1 cellular context compared by ENCODE assay signal in the genomic region with DNA sequence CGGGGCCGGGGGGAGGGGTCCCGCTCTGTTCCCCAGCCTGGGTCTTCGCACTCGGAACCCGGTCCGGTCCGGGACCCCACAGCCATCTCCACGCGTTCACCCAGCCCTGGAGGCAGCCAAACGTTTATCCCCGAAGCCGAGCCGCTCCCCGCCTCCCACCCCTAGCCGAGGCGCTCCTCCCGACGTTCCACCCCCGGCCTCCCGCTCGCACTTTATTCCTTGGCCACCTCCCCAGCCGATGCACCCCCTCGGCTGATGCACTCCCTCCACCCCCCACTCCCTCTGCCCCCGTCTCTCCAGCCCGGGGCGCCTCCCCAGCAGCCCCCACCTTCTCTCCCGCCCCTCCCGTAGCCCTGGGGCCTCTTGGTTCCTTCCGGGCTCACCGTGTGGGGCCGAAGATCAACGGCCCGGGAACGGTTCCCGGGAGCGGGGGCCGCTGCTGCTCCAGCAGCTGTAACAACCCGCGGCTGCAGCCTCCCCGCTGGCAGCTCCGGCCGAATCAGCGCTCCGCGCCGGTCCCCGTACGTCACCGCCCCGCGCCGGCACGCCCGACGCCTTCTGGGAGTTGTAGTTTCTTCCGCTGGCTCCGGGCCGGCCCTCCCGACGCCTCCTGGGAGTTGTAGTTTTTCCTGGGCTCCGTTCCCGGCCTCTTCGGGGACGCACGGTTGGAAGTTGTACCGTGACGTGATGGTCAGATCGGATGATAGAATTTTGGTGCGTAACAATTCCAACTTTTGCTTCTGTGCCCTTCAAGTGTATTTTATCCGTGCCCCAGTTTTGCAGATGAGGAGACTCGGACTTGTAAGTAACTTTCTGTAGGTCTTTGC.
TF ChIP-seq lines count a peak whose summit lies in the region.

A gene with protein sequence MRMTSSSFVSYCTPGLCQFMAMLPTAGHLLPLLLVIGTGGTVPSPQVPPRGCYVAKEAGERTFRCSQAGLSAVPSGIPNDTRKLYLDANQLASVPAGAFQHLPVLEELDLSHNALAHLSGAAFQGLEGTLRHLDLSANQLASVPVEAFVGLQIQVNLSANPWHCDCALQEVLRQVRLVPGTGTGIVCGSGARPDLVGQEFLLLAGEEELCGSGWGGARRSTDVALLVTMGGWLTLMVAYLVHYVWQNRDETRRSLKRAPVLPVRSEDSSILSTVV (plus strand): TSS at position 632 of the 827 bp plus-strand sequence. CDS start 13,792 bp downstream, outside the sequence.
A gene with protein sequence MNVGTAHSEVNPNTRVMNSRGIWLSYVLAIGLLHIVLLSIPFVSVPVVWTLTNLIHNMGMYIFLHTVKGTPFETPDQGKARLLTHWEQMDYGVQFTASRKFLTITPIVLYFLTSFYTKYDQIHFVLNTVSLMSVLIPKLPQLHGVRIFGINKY (minus strand): TSS at position 501 of the 827 bp plus-strand sequence. CDS start 3,398 bp downstream, outside the sequence.

TF ChIP-seq in HEK293, 187 proteins besides CTCF, POLR2A, EP300 and RAD21 (continued from another document):
- TF ChIP-seq KLF7 (tag by site-specific recombination; IDR thresholded peaks at IDR 0.05; ENCODE audit: borderline replicate concordance) (no peak), ZNF791 (tag by site-specific recombination; IDR thresholded peaks at IDR 0.05) (no peak), ZNF211 (tag by site-specific recombination; IDR thresholded peaks at IDR 0.05; ENCODE audit: low read depth) (no peak), ZEB2 (tag by site-specific recombination; IDR thresholded peaks at IDR 0.05) (peak; percentile 96), HOXD13 (CRISPR knock-in tag; IDR thresholded peaks at IDR 0.05; ENCODE audit: borderline replicate concordance) (no peak), HOXA7 (CRISPR knock-in tag; IDR thresholded peaks at IDR 0.05; ENCODE audit: borderline replicate concordance) (no peak), ZFP41 (tag by site-specific recombination; IDR thresholded peaks at IDR 0.05; ENCODE audit: borderline replicate concordance) (no peak), ZNF561 (tag by site-specific recombination; IDR thresholded peaks at IDR 0.05; ENCODE audit: borderline replicate concordance) (peak; percentile 66; the same call in 1 of the 2 replicates), KLF9 (tag by site-specific recombination; IDR thresholded peaks at IDR 0.05; ENCODE audit: low read depth) (peak; percentile 45; the same call in 1 of the 2 replicates), KLF16 (tag by site-specific recombination; IDR thresholded peaks at IDR 0.05) (peak; percentile 43), ZBTB1 (tag by site-specific recombination; IDR thresholded peaks at IDR 0.05) (no peak), ZBTB17 (tag by site-specific recombination; IDR thresholded peaks at IDR 0.05) (peak; percentile 95), ZNF626 (tag by site-specific recombination; IDR thresholded peaks at IDR 0.05) (no peak), ZNF366 (tag by site-specific recombination; conservative IDR thresholded peaks at IDR 0.05) (no peak), SP7 (tag by site-specific recombination; IDR thresholded peaks at IDR 0.05) (peak; percentile 72), ZNF585B (tag by site-specific recombination; IDR thresholded peaks at IDR 0.05) (no peak), FEZF1 (tag by site-specific recombination; IDR thresholded peaks at IDR 0.05) (no peak), ZIC2 (tag by site-specific recombination; IDR thresholded peaks at IDR 0.05) (peak; percentile 88), PRDM1 (tag by site-specific recombination; IDR thresholded peaks at IDR 0.05) (no peak), IKZF3 (tag by site-specific recombination; IDR thresholded peaks at IDR 0.05) (peak; percentile 80), ZNF530 (tag by site-specific recombination; IDR thresholded peaks at IDR 0.05; ENCODE audit: low read depth) (no peak), ZNF266 (tag by site-specific recombination; IDR thresholded peaks at IDR 0.05; ENCODE audit: low read depth) (no peak), ZNF707 (tag by site-specific recombination; IDR thresholded peaks at IDR 0.05) (no peak), KLF10 (tag by site-specific recombination; IDR thresholded peaks at IDR 0.05) (peak; percentile 51), ZNF670 (tag by site-specific recombination; IDR thresholded peaks at IDR 0.05; ENCODE audit: low read depth) (no peak), ZNF664 (tag by site-specific recombination; IDR thresholded peaks at IDR 0.05) (no peak), ZNF239 (tag by site-specific recombination; IDR thresholded peaks at IDR 0.05) (no peak), ZNF335 (tag by site-specific recombination; conservative IDR thresholded peaks at IDR 0.05) (peak; percentile 100), ZNF157 (tag by site-specific recombination; IDR thresholded peaks at IDR 0.05) (no peak), ZNF571 (tag by site-specific recombination; IDR thresholded peaks at IDR 0.05) (no peak), ZSCAN16 (tag by site-specific recombination; IDR thresholded peaks at IDR 0.05) (no peak), ZFP37 (tag by site-specific recombination; IDR thresholded peaks at IDR 0.05) (0 out of 2 replicates have a peak, but pooled peaks have one; percentile 18)
- TF ChIP-seq, protein P1, sequence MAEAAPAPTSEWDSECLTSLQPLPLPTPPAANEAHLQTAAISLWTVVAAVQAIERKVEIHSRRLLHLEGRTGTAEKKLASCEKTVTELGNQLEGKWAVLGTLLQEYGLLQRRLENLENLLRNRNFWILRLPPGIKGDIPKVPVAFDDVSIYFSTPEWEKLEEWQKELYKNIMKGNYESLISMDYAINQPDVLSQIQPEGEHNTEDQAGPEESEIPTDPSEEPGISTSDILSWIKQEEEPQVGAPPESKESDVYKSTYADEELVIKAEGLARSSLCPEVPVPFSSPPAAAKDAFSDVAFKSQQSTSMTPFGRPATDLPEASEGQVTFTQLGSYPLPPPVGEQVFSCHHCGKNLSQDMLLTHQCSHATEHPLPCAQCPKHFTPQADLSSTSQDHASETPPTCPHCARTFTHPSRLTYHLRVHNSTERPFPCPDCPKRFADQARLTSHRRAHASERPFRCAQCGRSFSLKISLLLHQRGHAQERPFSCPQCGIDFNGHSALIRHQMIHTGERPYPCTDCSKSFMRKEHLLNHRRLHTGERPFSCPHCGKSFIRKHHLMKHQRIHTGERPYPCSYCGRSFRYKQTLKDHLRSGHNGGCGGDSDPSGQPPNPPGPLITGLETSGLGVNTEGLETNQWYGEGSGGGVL (tag by site-specific recombination; IDR thresholded peaks at IDR 0.05) = peak; percentile 97
- TF ChIP-seq, protein P2, sequence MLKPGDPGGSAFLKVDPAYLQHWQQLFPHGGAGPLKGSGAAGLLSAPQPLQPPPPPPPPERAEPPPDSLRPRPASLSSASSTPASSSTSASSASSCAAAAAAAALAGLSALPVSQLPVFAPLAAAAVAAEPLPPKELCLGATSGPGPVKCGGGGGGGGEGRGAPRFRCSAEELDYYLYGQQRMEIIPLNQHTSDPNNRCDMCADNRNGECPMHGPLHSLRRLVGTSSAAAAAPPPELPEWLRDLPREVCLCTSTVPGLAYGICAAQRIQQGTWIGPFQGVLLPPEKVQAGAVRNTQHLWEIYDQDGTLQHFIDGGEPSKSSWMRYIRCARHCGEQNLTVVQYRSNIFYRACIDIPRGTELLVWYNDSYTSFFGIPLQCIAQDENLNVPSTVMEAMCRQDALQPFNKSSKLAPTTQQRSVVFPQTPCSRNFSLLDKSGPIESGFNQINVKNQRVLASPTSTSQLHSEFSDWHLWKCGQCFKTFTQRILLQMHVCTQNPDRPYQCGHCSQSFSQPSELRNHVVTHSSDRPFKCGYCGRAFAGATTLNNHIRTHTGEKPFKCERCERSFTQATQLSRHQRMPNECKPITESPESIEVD (tag by site-specific recombination; IDR thresholded peaks at IDR 0.05) = no peak
- TF ChIP-seq, protein P3, sequence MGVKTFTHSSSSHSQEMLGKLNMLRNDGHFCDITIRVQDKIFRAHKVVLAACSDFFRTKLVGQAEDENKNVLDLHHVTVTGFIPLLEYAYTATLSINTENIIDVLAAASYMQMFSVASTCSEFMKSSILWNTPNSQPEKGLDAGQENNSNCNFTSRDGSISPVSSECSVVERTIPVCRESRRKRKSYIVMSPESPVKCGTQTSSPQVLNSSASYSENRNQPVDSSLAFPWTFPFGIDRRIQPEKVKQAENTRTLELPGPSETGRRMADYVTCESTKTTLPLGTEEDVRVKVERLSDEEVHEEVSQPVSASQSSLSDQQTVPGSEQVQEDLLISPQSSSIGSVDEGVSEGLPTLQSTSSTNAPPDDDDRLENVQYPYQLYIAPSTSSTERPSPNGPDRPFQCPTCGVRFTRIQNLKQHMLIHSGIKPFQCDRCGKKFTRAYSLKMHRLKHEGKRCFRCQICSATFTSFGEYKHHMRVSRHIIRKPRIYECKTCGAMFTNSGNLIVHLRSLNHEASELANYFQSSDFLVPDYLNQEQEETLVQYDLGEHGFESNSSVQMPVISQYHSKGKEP (tag by site-specific recombination; IDR thresholded peaks at IDR 0.05) = peak; percentile 99
- TF ChIP-seq, protein P4, sequence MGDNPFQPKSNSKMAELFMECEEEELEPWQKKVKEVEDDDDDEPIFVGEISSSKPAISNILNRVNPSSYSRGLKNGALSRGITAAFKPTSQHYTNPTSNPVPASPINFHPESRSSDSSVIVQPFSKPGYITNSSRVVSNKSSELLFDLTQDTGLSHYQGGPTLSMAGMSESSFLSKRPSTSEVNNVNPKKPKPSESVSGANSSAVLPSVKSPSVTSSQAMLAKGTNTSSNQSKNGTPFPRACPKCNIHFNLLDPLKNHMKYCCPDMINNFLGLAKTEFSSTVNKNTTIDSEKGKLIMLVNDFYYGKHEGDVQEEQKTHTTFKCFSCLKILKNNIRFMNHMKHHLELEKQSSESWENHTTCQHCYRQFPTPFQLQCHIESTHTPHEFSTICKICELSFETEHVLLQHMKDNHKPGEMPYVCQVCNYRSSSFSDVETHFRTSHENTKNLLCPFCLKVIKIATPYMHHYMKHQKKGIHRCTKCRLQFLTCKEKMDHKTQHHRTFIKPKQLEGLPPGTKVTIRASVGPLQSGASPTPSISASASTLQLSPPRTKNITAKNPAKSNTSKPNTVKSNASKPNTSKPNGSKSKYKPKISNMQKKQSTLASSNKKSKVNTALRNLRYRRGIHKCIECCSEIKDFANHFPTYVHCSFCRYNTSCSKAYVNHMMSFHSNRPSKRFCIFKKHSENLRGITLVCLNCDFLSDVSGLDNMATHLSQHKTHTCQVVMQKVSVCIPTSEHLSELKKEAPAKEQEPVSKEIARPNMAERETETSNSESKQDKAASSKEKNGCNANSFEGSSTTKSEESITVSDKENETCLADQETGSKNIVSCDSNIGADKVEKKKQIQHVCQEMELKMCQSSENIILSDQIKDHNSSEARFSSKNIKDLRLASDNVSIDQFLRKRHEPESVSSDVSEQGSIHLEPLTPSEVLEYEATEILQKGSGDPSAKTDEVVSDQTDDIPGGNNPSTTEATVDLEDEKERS (tag by site-specific recombination; IDR thresholded peaks at IDR 0.05) = no peak
- TF ChIP-seq, protein P5, sequence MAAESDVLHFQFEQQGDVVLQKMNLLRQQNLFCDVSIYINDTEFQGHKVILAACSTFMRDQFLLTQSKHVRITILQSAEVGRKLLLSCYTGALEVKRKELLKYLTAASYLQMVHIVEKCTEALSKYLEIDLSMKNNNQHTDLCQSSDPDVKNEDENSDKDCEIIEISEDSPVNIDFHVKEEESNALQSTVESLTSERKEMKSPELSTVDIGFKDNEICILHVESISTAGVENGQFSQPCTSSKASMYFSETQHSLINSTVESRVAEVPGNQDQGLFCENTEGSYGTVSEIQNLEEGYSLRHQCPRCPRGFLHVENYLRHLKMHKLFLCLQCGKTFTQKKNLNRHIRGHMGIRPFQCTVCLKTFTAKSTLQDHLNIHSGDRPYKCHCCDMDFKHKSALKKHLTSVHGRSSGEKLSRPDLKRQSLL (tag by site-specific recombination; IDR thresholded peaks at IDR 0.05) = peak; percentile 40; the same call in 1 of the 2 replicates
- TF ChIP-seq, protein P6, sequence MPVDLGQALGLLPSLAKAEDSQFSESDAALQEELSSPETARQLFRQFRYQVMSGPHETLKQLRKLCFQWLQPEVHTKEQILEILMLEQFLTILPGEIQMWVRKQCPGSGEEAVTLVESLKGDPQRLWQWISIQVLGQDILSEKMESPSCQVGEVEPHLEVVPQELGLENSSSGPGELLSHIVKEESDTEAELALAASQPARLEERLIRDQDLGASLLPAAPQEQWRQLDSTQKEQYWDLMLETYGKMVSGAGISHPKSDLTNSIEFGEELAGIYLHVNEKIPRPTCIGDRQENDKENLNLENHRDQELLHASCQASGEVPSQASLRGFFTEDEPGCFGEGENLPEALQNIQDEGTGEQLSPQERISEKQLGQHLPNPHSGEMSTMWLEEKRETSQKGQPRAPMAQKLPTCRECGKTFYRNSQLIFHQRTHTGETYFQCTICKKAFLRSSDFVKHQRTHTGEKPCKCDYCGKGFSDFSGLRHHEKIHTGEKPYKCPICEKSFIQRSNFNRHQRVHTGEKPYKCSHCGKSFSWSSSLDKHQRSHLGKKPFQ (tag by site-specific recombination; IDR thresholded peaks at IDR 0.05) = no peak
